In the genomic region with DNA sequence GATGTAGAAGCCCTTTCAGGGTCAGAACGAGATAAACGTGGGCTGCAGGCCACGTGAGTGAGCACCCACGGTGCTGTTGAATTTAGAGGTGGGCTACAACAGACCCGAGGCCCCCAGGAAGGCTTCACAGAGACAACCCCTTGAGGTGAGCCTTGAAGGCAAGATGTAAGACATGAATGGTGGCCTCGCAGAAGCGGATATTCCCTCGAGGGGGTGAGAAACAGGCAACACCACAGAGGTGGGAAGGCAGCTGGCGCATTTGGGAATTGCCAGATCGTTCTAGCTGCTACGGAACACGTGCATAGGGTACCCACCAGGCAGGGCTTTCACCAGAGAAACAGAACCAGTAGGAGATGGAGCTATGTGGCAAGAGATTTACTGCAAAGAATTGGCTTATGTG, we compare ENCODE assay signal across 24 cellular contexts. TPM values are rescaled to one million over a fixed set of nuclear protein-coding genes. Genes with fewer than 3 reads are reported as not detected.
DNase-seq lines count a peak whose midpoint lies in the region; ATAC-seq and TF ChIP-seq lines count a peak whose summit lies in the region.
"Had no signal": no experiment of that assay in that cellular context is flagged by ENCODE, and none has a peak within 500 bp of the region (broad histone marks: within the 10 kb centered on the region; RNA-seq: fewer than 3 reads in every experiment).

No MANE protein-coding gene starts in this region.

- H3K4me3 ChIP-seq in left ventricle myocardium inferior (no peak overlapping the region), IMR-90 (ENCODE audit: insufficient read depth, low read depth, low read length) (no peak overlapping the region), neural progenitor cell (no peak overlapping the region)
- H3K4me3 ChIP-seq: A549; BLaER1 treated with 17β-estradiol and CSF1 and Interleukin-3, amounts not matched to agents 10 nM and 100 nM; GM23338 had no signal

- intact Hi-C loops in left ventricle myocardium inferior (cut with micrococcal nuclease) (no loop called here), cardiac septum (cut with DNase I) (no loop called here), IMR-90 (cut with micrococcal nuclease) (no loop called here)
- intact Hi-C loops in dendritic cell treated with granulocyte-macrophage colony-stimulating factor and Interleukin-4, amounts not matched to agents 40 ng/mL and 50 ng/mL, for 4 days (cut with micrococcal nuclease), result no loop called here

- H3K4me1 Mint-ChIP-seq in dendritic cell treated with granulocyte-macrophage colony-stimulating factor and Interleukin-4, amounts not matched to agents 40 ng/mL and 50 ng/mL, for 4 days (ENCODE audit: low read depth), result peaks cover 26% of the 10 kb centered on the region
- H3K4me1 Mint-ChIP-seq in neural progenitor cell (no peaks in the 10 kb centered on the region), HFFc6 (ENCODE audit: low read depth) (peaks cover 2% of the 10 kb centered on the region)
- H3K4me1 Mint-ChIP-seq: CD4-positive, alpha-beta memory T cell; GM23338 had no signal

- no peak overlapping the region for H3K4me2 ChIP-seq in IMR-90 (ENCODE audit: low read depth, low read length)
- no peak overlapping the region for H3K4me2 ChIP-seq in neural progenitor cell
- H3K4me2 ChIP-seq: A549, GM23338 had no signal

- peak overlapping the region; percentile 42 for H2AK9ac ChIP-seq in IMR-90 (replicated peaks; ENCODE audit: low read depth, low read length, poor library complexity)

- peak overlapping the region; percentile 85 for H3K27ac Mint-ChIP-seq in dendritic cell treated with granulocyte-macrophage colony-stimulating factor and Interleukin-4, amounts not matched to agents 40 ng/mL and 50 ng/mL, for 4 days
- H3K27ac Mint-ChIP-seq in neural progenitor cell, result peak overlapping the region; percentile 88
- no peak overlapping the region for H3K27ac Mint-ChIP-seq in HFFc6
- H3K27ac Mint-ChIP-seq: GM23338 had no signal

- no peaks in the 10 kb centered on the region for H4K20me1 ChIP-seq in IMR-90 (ENCODE audit: insufficient read depth, low read length)
- H4K20me1 ChIP-seq in neural progenitor cell (ENCODE audit: low read depth), result no peaks in the 10 kb centered on the region
- H4K20me1 ChIP-seq: BLaER1 treated with 17β-estradiol and CSF1 and Interleukin-3, amounts not matched to agents 10 nM and 100 nM had no signal

- H3K23ac ChIP-seq in IMR-90 (ENCODE audit: low read depth, low read length), result no peak overlapping the region

- H3K56ac ChIP-seq in IMR-90 (ENCODE audit: extremely low read depth, insufficient read depth, low read length), result no peak overlapping the region

- H3K14ac ChIP-seq in IMR-90 (replicated peaks; ENCODE audit: low read depth, low read length), result no peak overlapping the region

- H3F3A ChIP-seq in neural progenitor cell (ENCODE audit: low read depth), result peaks cover 3% of the 10 kb centered on the region

- no peak for ATAC-seq in IMR-90 (ENCODE audit: low read depth)
- ATAC-seq: A549, GM23338, HCT116 had no signal

- H3K4me3 Mint-ChIP-seq in dendritic cell treated with granulocyte-macrophage colony-stimulating factor and Interleukin-4, amounts not matched to agents 40 ng/mL and 50 ng/mL, for 4 days, result no peak overlapping the region
- no peak overlapping the region for H3K4me3 Mint-ChIP-seq in neural progenitor cell
- H3K4me3 Mint-ChIP-seq in HFFc6, result no peak overlapping the region
- H3K4me3 Mint-ChIP-seq: CD14-positive monocyte, GM23338, H9 had no signal

- H3K79me1 ChIP-seq in IMR-90 (ENCODE audit: low read depth in 1 of 2, low read length in 2 of 2), result no peaks in the 10 kb centered on the region

- CTCF ChIA-PET in IMR-90 (lab: Yijun Ruan, JAX), result no interaction called here

- no peak overlapping the region for H2BK15ac ChIP-seq in IMR-90 (ENCODE audit: low read depth, low read length)

- H3K79me2 ChIP-seq in neural progenitor cell (ENCODE audit: low read depth), result no peaks in the 10 kb centered on the region

- no TSS peak for BruUV-seq in IMR-90 (replicated peaks; lab: Mats Ljungman, UMichigan)

- H2AFZ ChIP-seq in IMR-90 (replicated peaks; ENCODE audit: low read length, poor library complexity), result peak overlapping the region; percentile 11
- no peak overlapping the region for H2AFZ ChIP-seq in neural progenitor cell (replicated peaks)
- H2AFZ ChIP-seq: GM23338 had no signal

- WGBS in IMR-90 (ENCODE audit: extremely low coverage in 2 of 2, insufficient read length in 1 of 2), 2 experiments, result 93% methylated on average over 5 of the region's 12 CpGs; no CpG with 5 or more reads in 1 of the 2 experiments

- no peak overlapping the region for H3K4ac ChIP-seq in IMR-90 (ENCODE audit: low read depth, low read length)

- no peak overlapping the region for H2BK5ac ChIP-seq in IMR-90 (ENCODE audit: low read depth, low read length, poor library complexity, severe bottlenecking)

- H3K36me3 Mint-ChIP-seq in dendritic cell treated with granulocyte-macrophage colony-stimulating factor and Interleukin-4, amounts not matched to agents 40 ng/mL and 50 ng/mL, for 4 days (ENCODE audit: low read depth), result no peaks in the 10 kb centered on the region
- H3K36me3 Mint-ChIP-seq in neural progenitor cell, result peaks cover 3% of the 10 kb centered on the region
- no peaks in the 10 kb centered on the region for H3K36me3 Mint-ChIP-seq in HFFc6 (ENCODE audit: low read depth)
- H3K36me3 Mint-ChIP-seq: CD14-positive monocyte; CD4-positive, alpha-beta memory T cell had no signal

- in situ Hi-C loops in IMR-90 (cut with MboI; ENCODE audit: low sequenced_read_pairs), result no loop called here

- H2BK20ac ChIP-seq in IMR-90 (ENCODE audit: low read depth, low read length), result no peak overlapping the region

- H3K27ac ChIP-seq in left ventricle myocardium inferior (replicated peaks) (peak overlapping the region; percentile 76), IMR-90 (ENCODE audit: insufficient read depth, low read length) (no peak overlapping the region), neural progenitor cell (no peak overlapping the region)

- no peaks in the 10 kb centered on the region for H3K27me3 ChIP-seq in left ventricle myocardium inferior (ENCODE audit: low read depth)
- no peaks in the 10 kb centered on the region for H3K27me3 ChIP-seq in IMR-90 (ENCODE audit: control insufficient read depth, insufficient read depth, low read length)
- H3K27me3 ChIP-seq in neural progenitor cell, result no peaks in the 10 kb centered on the region
- H3K27me3 ChIP-seq: BE2C; BLaER1 treated with 17β-estradiol and CSF1 and Interleukin-3, amounts not matched to agents 10 nM and 100 nM had no signal

- no peaks in the 10 kb centered on the region for H3K27me3 Mint-ChIP-seq in dendritic cell treated with granulocyte-macrophage colony-stimulating factor and Interleukin-4, amounts not matched to agents 40 ng/mL and 50 ng/mL, for 4 days
- H3K27me3 Mint-ChIP-seq in neural progenitor cell (ENCODE audit: insufficient read depth, low read depth) (peaks cover 6% of the 10 kb centered on the region), HFFc6 (ENCODE audit: insufficient read depth) (no peaks in the 10 kb centered on the region)

- peaks cover 41% of the 10 kb centered on the region for H3K4me1 ChIP-seq in left ventricle myocardium inferior
- H3K4me1 ChIP-seq in IMR-90 (ENCODE audit: control insufficient read depth, insufficient read depth, low read length), result peaks cover 6% of the 10 kb centered on the region; the same call in 1 of the 2 replicates
- H3K4me1 ChIP-seq in neural progenitor cell, result no peaks in the 10 kb centered on the region
- H3K4me1 ChIP-seq: BE2C had no signal

- dilution Hi-C loops in IMR-90 (cut with HindIII; ENCODE audit: low sequenced_read_pairs, unreplicated experiment), result no loop called here

- no peak overlapping the region for H2BK120ac ChIP-seq in IMR-90 (ENCODE audit: low read depth, low read length)

- H4K91ac ChIP-seq in IMR-90 (ENCODE audit: insufficient read depth, low read depth, low read length), result no peak overlapping the region

- no peak for TF ChIP-seq RAD21 in IMR-90 (IDR thresholded peaks at IDR 0.05; ENCODE audit: low read length)

- no peak overlapping the region for H4K8ac ChIP-seq in IMR-90 (ENCODE audit: low read depth in 2 of 2, low read length in 2 of 2)

- no peaks in the 10 kb centered on the region for H3K9me3 Mint-ChIP-seq in dendritic cell treated with granulocyte-macrophage colony-stimulating factor and Interleukin-4, amounts not matched to agents 40 ng/mL and 50 ng/mL, for 4 days
- H3K9me3 Mint-ChIP-seq in neural progenitor cell (no peaks in the 10 kb centered on the region), HFFc6 (no peaks in the 10 kb centered on the region)
- H3K9me3 Mint-ChIP-seq: CD14-positive monocyte; CD4-positive, alpha-beta memory T cell; GM23338; H9 had no signal

- H2AK5ac ChIP-seq in IMR-90 (ENCODE audit: low read depth, low read length), result no peak overlapping the region

- H3K9ac ChIP-seq in IMR-90 (ENCODE audit: low read depth, low read length) (no peak overlapping the region), neural progenitor cell (no peak overlapping the region)
- H3K9ac ChIP-seq: BLaER1 treated with 17β-estradiol and CSF1 and Interleukin-3, amounts not matched to agents 10 nM and 100 nM had no signal

- POLR2A ChIA-PET in IMR-90 (lab: Charles Lee; ENCODE audit: unreplicated experiment), result no interaction called here

- no peak for TF ChIP-seq POLR2A in IMR-90 (IDR thresholded peaks at IDR 0.05; ENCODE audit: low read depth, low read length)

- H4K5ac ChIP-seq in IMR-90 (ENCODE audit: low read depth, low read length), result no peak overlapping the region

- H3K9me1 ChIP-seq in IMR-90 (ENCODE audit: insufficient read depth, low read length), result no peaks in the 10 kb centered on the region

- no peak for DNase-seq in left ventricle myocardium inferior
- DNase-seq in cardiac septum (ENCODE audit: low spot score), result no peak
- DNase-seq in IMR-90, result no peak
- DNase-seq in neural progenitor cell (ENCODE audit: low spot score), result no peak
- no peak for DNase-seq in NCI-H2171 (lab: John Stamatoyannopoulos, UW)
- no peak for DNase-seq in NCI-H526 (lab: John Stamatoyannopoulos, UW)
- DNase-seq in HFFc6, result no peak
- DNase-seq: 8988T; ACHN; AML-193; BE2C; Calu3; CD4-positive, alpha-beta memory T cell; COR-L47; DMS53; DMS79 treated with DMSO at 0.1 percent for 48 hours; GF-D8; H9 had no signal

- no peaks in the 10 kb centered on the region for H3K9me3 ChIP-seq in left ventricle myocardium inferior (replicated peaks)
- H3K9me3 ChIP-seq in IMR-90 (ENCODE audit: control insufficient read depth, insufficient read depth, low read length), result no peaks in the 10 kb centered on the region
- no peaks in the 10 kb centered on the region for H3K9me3 ChIP-seq in neural progenitor cell (ENCODE audit: low read depth)
- H3K9me3 ChIP-seq: A549; BE2C; BLaER1 treated with 17β-estradiol and CSF1 and Interleukin-3, amounts not matched to agents 10 nM and 100 nM had no signal

- no peaks in the 10 kb centered on the region for H3K36me3 ChIP-seq in left ventricle myocardium inferior
- no peaks in the 10 kb centered on the region for H3K36me3 ChIP-seq in IMR-90 (ENCODE audit: control insufficient read depth, insufficient read depth, low read length)
- no peaks in the 10 kb centered on the region for H3K36me3 ChIP-seq in neural progenitor cell
- H3K36me3 ChIP-seq: BE2C; BLaER1 treated with 17β-estradiol and CSF1 and Interleukin-3, amounts not matched to agents 10 nM and 100 nM had no signal

- no peak for TF ChIP-seq CTCF in left ventricle myocardium inferior (IDR thresholded peaks at IDR 0.05; ENCODE audit: borderline replicate concordance)
- TF ChIP-seq CTCF in IMR-90 (conservative IDR thresholded peaks at IDR 0.05; ENCODE audit: low read depth, low read length), result no peak
- no peak for TF ChIP-seq CTCF in neural progenitor cell (IDR thresholded peaks at IDR 0.05)
- TF ChIP-seq CTCF in HFFc6 (IDR thresholded peaks at IDR 0.05), result no peak

- no peak overlapping the region for H3K18ac ChIP-seq in IMR-90 (ENCODE audit: low read depth, low read length)

RNA-seq across cellular contexts. Expression of gene ATP2A2, which starts 22.6 kb away (rescaled TPM):
- total RNA-seq in left ventricle myocardium inferior, result 1,955 TPM
- 918 TPM for total RNA-seq in cardiac septum
- 225 and 230 TPM in 2 replicates for total RNA-seq in IMR-90 (2012; rRNA removed)
- 148 and 166 TPM in 2 replicates for polyA plus RNA-seq in IMR-90 (2012; rRNA removed)
- polyA plus RNA-seq in IMR-90 (2012; cell fraction: cytosol; rRNA removed), result 96.0 and 107 TPM in 2 replicates
- polyA plus RNA-seq in IMR-90 (2012; cell fraction: nucleus; rRNA removed; ENCODE audit: low replicate concordance), result 278 and 358 TPM in 2 replicates
- total RNA-seq in neural progenitor cell (ENCODE audit: low replicate concordance), result 99.5 and 111 TPM in 2 replicates
- 100 to 1,000 TPM; 254 to 286 (median 267) TPM for total RNA-seq in HFFc6 (2021; fragmentation: NEBNext Ultra II Directional; extraction: Animal tissue kit (Norgen Biotek cat#: 25700))
